In genomic region chr7:38335490-38336135, GRCh38 we compare ENCODE assay signal across 8 cellular contexts.
DNase-seq lines count a peak whose midpoint lies in the region; ATAC-seq and TF ChIP-seq lines count a peak whose summit lies in the region.

No MANE protein-coding gene starts in this region.

- 49 to 61% (median 57%) methylated on average over 7 of the region's 7 CpGs for WGBS in ovary, 3 donors
- WGBS in upper lobe of left lung, 2 donors, result 47 to 51% methylated on average over 5 to 6 of the region's 7 CpGs

- peak; percentile 28 to 64 (median 63) for TF ChIP-seq CTCF in ovary (IDR thresholded peaks at IDR 0.05)
- peak; percentile 86 to 98 (median 92) for TF ChIP-seq CTCF in upper lobe of left lung (IDR thresholded peaks at IDR 0.05)

- H3K27ac ChIP-seq in ovary (no peak overlapping the region), upper lobe of left lung (peak overlapping the region; percentile 54 to 69 (median 58))

- no peaks in the 10 kb centered on the region for H3K27me3 ChIP-seq in ovary
- H3K27me3 ChIP-seq in upper lobe of left lung, result no peaks in the 10 kb centered on the region

- H3K4me3 ChIP-seq in ovary (no peak overlapping the region), upper lobe of left lung (peak overlapping the region in 2 of 4 donors; percentile 21 to 30)

- no peaks in the 10 kb centered on the region for H3K36me3 ChIP-seq in ovary
- H3K36me3 ChIP-seq in upper lobe of left lung, result no peaks in the 10 kb centered on the region

- H3K4me1 ChIP-seq in ovary (ENCODE audit: insufficient read depth) (no peaks in the 10 kb centered on the region), upper lobe of left lung (peaks cover 0 to 10% (median 0%) of the 10 kb centered on the region in 4 donors)

- TF ChIP-seq EP300 in ovary (IDR thresholded peaks at IDR 0.05) (no peak), upper lobe of left lung (IDR thresholded peaks at IDR 0.05) (no peak)

- intact Hi-C loops in ovary (cut with DNase I), result no loop called here

- TF ChIP-seq POLR2A in ovary (IDR thresholded peaks at IDR 0.05) (no peak), upper lobe of left lung (IDR thresholded peaks at IDR 0.05) (peak in 1 of 4 donors; percentile 29)

- peak; percentile 85 for DNase-seq in ELR (ENCODE audit: low read depth)
- peak; percentile 47 for DNase-seq in HuH-7.5 (ENCODE audit: low spot score)
- DNase-seq in SHP77 (lab: John Stamatoyannopoulos, UW), result peak; percentile 78 to 90
- peak; percentile 33 for DNase-seq in activated gamma-delta T cell (lab: John Stamatoyannopoulos, UW)
- peak; percentile 86 for DNase-seq in globus pallidus (ENCODE audit: low spot score)
- DNase-seq in ovary, result peak; percentile 54 to 81 (median 74)
- peak; percentile 59 to 91 for DNase-seq in upper lobe of left lung

- H3K9me3 ChIP-seq in ovary (no peaks in the 10 kb centered on the region), upper lobe of left lung (no peaks in the 10 kb centered on the region)

- ATAC-seq in GM21529 (IDR thresholded peaks at IDR 0.05; ENCODE audit: unreplicated experiment), result peak; percentile 96
- ATAC-seq in upper lobe of left lung (ENCODE audit: low FRiP score in 2 of 2), result peak; percentile 94 to 95

Comparison
In these comparisons a context has a peak if more than half of its experiments do, and no peak if none do; other contexts are left out.
1. DNase-seq: peak in every context shown above with its lines; median percentile 86 in globus pallidus; 85 in ELR; 84 in SHP77; 75 in upper lobe of left lung; 74 in ovary; 47 in HuH-7.5; 33 in activated gamma-delta T cell.
2. H3K27ac ChIP-seq: peak in upper lobe of left lung (4 of 4); none in ovary (0 of 2).